8 cellular contexts compared by ENCODE assay signal in genomic region chr1:2226525-2227340, GRCh38. TPM values are rescaled to one million over a fixed set of nuclear protein-coding genes. Genes with fewer than 3 reads are reported as not detected.
DNase-seq lines count a peak whose midpoint lies in the region; ATAC-seq and TF ChIP-seq lines count a peak whose summit lies in the region.

No MANE protein-coding gene starts in this region.

- H3K36me3 ChIP-seq in right atrium auricular region, result no peaks in the 10 kb centered on the region
- H3K36me3 ChIP-seq in skeletal muscle satellite cell (ENCODE audit: insufficient read depth, low read length), result peaks cover 23% of the 10 kb centered on the region

- DNase-seq in activated naive CD4-positive, alpha-beta T cell treated with anti-CD3 and anti-CD28 coated beads for 36 hours, result no peak
- DNase-seq in activated naive CD4-positive, alpha-beta T cell treated with anti-CD3 and anti-CD28 coated beads, Interleukin-2, amount 50 U/mL, for 72 hours (ENCODE audit: low spot score in 2 of 2), result no peak
- no peak for DNase-seq in activated CD8-positive, alpha-beta T cell treated with anti-CD3 and anti-CD28 coated beads for 36 hours
- DNase-seq in right atrium auricular region (ENCODE audit: low spot score), result no peak
- DNase-seq in SW 1271 (lab: John Stamatoyannopoulos, UW), result no peak

- H3K9me3 Mint-ChIP-seq in activated naive CD4-positive, alpha-beta T cell treated with anti-CD3 and anti-CD28 coated beads for 36 hours, result no peaks in the 10 kb centered on the region
- no peaks in the 10 kb centered on the region for H3K9me3 Mint-ChIP-seq in activated naive CD4-positive, alpha-beta T cell treated with anti-CD3 and anti-CD28 coated beads, Interleukin-2, amount 50 U/mL, for 72 hours
- H3K9me3 Mint-ChIP-seq in activated CD8-positive, alpha-beta T cell treated with anti-CD3 and anti-CD28 coated beads for 36 hours, result no peaks in the 10 kb centered on the region

- H3K9ac ChIP-seq in skeletal muscle satellite cell (ENCODE audit: low read depth, low read length), result peak overlapping the region; percentile 99

- H3K36me3 Mint-ChIP-seq in activated naive CD4-positive, alpha-beta T cell treated with anti-CD3 and anti-CD28 coated beads for 36 hours (ENCODE audit: low read depth), result peaks cover 18% of the 10 kb centered on the region
- peaks cover 27 to 28% of the 10 kb centered on the region in 2 donors for H3K36me3 Mint-ChIP-seq in activated naive CD4-positive, alpha-beta T cell treated with anti-CD3 and anti-CD28 coated beads, Interleukin-2, amount 50 U/mL, for 72 hours
- H3K36me3 Mint-ChIP-seq in activated CD8-positive, alpha-beta T cell treated with anti-CD3 and anti-CD28 coated beads for 36 hours (ENCODE audit: low read depth), result peaks cover 24% of the 10 kb centered on the region

- H3K27ac Mint-ChIP-seq in activated naive CD4-positive, alpha-beta T cell treated with anti-CD3 and anti-CD28 coated beads for 36 hours, result no peak overlapping the region
- peak overlapping the region in 1 of 2 donors; percentile 85 for H3K27ac Mint-ChIP-seq in activated naive CD4-positive, alpha-beta T cell treated with anti-CD3 and anti-CD28 coated beads, Interleukin-2, amount 50 U/mL, for 72 hours
- H3K27ac Mint-ChIP-seq in activated CD8-positive, alpha-beta T cell treated with anti-CD3 and anti-CD28 coated beads for 36 hours, result peak overlapping the region; percentile 78

- H3K27ac ChIP-seq in right atrium auricular region, result peak overlapping the region; percentile 97 to 100

- peak overlapping the region; percentile 60 for H3K4me3 Mint-ChIP-seq in activated naive CD4-positive, alpha-beta T cell treated with anti-CD3 and anti-CD28 coated beads for 36 hours
- peak overlapping the region; percentile 33 for H3K4me3 Mint-ChIP-seq in activated CD8-positive, alpha-beta T cell treated with anti-CD3 and anti-CD28 coated beads for 36 hours

- no peak for TF ChIP-seq CTCF in activated CD8-positive, alpha-beta T cell treated with anti-CD3 and anti-CD28 coated beads for 36 hours (IDR thresholded peaks at IDR 0.05)
- no peak for TF ChIP-seq CTCF in right atrium auricular region (IDR thresholded peaks at IDR 0.05)

- peaks cover 0 to 32% of the 10 kb centered on the region in 2 donors for H3K4me1 ChIP-seq in right atrium auricular region
- peaks cover 20% of the 10 kb centered on the region for H3K4me1 ChIP-seq in skeletal muscle satellite cell (ENCODE audit: control insufficient read depth, insufficient read depth, low read length)

- H3K4me1 Mint-ChIP-seq in activated naive CD4-positive, alpha-beta T cell treated with anti-CD3 and anti-CD28 coated beads for 36 hours (ENCODE audit: low read depth), result no peaks in the 10 kb centered on the region
- peaks cover 4% of the 10 kb centered on the region for H3K4me1 Mint-ChIP-seq in activated CD8-positive, alpha-beta T cell treated with anti-CD3 and anti-CD28 coated beads for 36 hours (ENCODE audit: low read depth)

- no peaks in the 10 kb centered on the region for H3K27me3 Mint-ChIP-seq in activated naive CD4-positive, alpha-beta T cell treated with anti-CD3 and anti-CD28 coated beads for 36 hours (ENCODE audit: low read depth)
- peaks cover 1% of the 10 kb centered on the region for H3K27me3 Mint-ChIP-seq in activated CD8-positive, alpha-beta T cell treated with anti-CD3 and anti-CD28 coated beads for 36 hours

- no peak for ATAC-seq in activated naive CD4-positive, alpha-beta T cell treated with anti-CD3 and anti-CD28 coated beads, Interleukin-2, amount 50 U/mL, for 72 hours
- ATAC-seq in activated CD8-positive, alpha-beta T cell treated with anti-CD3 and anti-CD28 coated beads for 36 hours, result no peak
- ATAC-seq in HG02870 (IDR thresholded peaks at IDR 0.05; ENCODE audit: unreplicated experiment) (no peak), GM21528 (IDR thresholded peaks at IDR 0.05; ENCODE audit: low FRiP score, unreplicated experiment) (no peak)

- peak overlapping the region; percentile 80 to 85 for H3K4me3 ChIP-seq in right atrium auricular region
- peak overlapping the region; percentile 99 for H3K4me3 ChIP-seq in skeletal muscle satellite cell (ENCODE audit: low read length)

- intact Hi-C loops in activated naive CD4-positive, alpha-beta T cell treated with anti-CD3 and anti-CD28 coated beads for 36 hours (cut with micrococcal nuclease), result loop anchor here (2.0 kb wide), 1 partner anchor 14 kb away; no protein-coding TSS in a partner anchor
- intact Hi-C loops in activated CD8-positive, alpha-beta T cell treated with anti-CD3 and anti-CD28 coated beads for 36 hours (cut with micrococcal nuclease), result no loop called here

- POLR2A ChIA-PET in activated CD8-positive, alpha-beta T cell treated with anti-CD3 and anti-CD28 coated beads for 36 hours (lab: Charles Lee), result interaction anchor here (1.0 to 3.8 kb wide), 4 partner anchors 28 to 89 kb away, joined by 3 to 19 read pairs (median 4); partner anchors contain the start of gene FAAP20

- CTCF ChIA-PET in activated naive CD4-positive, alpha-beta T cell treated with anti-CD3 and anti-CD28 coated beads for 36 hours (lab: Charles Lee), result interaction anchor here (0.5 kb wide), 1 partner anchor 460 kb away, joined by 5 read pairs; no protein-coding TSS in a partner anchor
- CTCF ChIA-PET in activated CD8-positive, alpha-beta T cell treated with anti-CD3 and anti-CD28 coated beads for 36 hours (lab: Charles Lee), result no interaction called here

- no peaks in the 10 kb centered on the region for H3K9me3 ChIP-seq in right atrium auricular region
- no peaks in the 10 kb centered on the region for H3K9me3 ChIP-seq in skeletal muscle satellite cell (replicated peaks; ENCODE audit: low read length)

- H3K27me3 ChIP-seq in right atrium auricular region (no peaks in the 10 kb centered on the region), skeletal muscle satellite cell (ENCODE audit: control insufficient read depth, insufficient read depth, low read length) (no peaks in the 10 kb centered on the region)

- H3K4me2 ChIP-seq in skeletal muscle satellite cell (ENCODE audit: low read length), result peak overlapping the region; percentile 99

RNA-seq across cellular contexts. Expression of gene SKI, which starts 1.4 kb away (rescaled TPM):
- total RNA-seq in activated naive CD4-positive, alpha-beta T cell treated with anti-CD3 and anti-CD28 coated beads for 36 hours, result 10 to 100 TPM; 25.5 to 26.3 TPM
- 10 to 100 TPM; 26.6 to 43.8 TPM for total RNA-seq in activated naive CD4-positive, alpha-beta T cell treated with anti-CD3 and anti-CD28 coated beads, Interleukin-2, amount 50 U/mL, for 72 hours
- total RNA-seq in activated CD8-positive, alpha-beta T cell treated with anti-CD3 and anti-CD28 coated beads for 36 hours, result 10 to 100 TPM; 27.5 to 28.3 TPM
- 10 to 100 TPM; 36.7 to 57.2 TPM for total RNA-seq in right atrium auricular region
- 16.7 and 24.0 TPM in 2 replicates for total RNA-seq in skeletal muscle satellite cell (2012; rRNA removed)

RNA-seq across cellular contexts. Expression of gene FAAP20, which starts 32.2 kb away (rescaled TPM):
- total RNA-seq in activated naive CD4-positive, alpha-beta T cell treated with anti-CD3 and anti-CD28 coated beads for 36 hours, result 10 to 100 TPM; 48.2 to 54.4 TPM
- 10 to 100 TPM; 59.1 to 66.9 TPM for total RNA-seq in activated naive CD4-positive, alpha-beta T cell treated with anti-CD3 and anti-CD28 coated beads, Interleukin-2, amount 50 U/mL, for 72 hours
- total RNA-seq in activated CD8-positive, alpha-beta T cell treated with anti-CD3 and anti-CD28 coated beads for 36 hours, result 10 to 100 TPM; 64.7 to 71.7 TPM
- 10 to 100 TPM; 18.5 to 24.3 TPM for total RNA-seq in right atrium auricular region
- 14.2 and 22.3 TPM in 2 replicates for total RNA-seq in skeletal muscle satellite cell (2012; rRNA removed)
